Comparison of ENCODE assay signal across 10 cellular contexts in genomic region chr6:47701374-47701773, GRCh38. TPM values are rescaled to one million over a fixed set of nuclear protein-coding genes. Genes with fewer than 3 reads are reported as not detected.
DNase-seq lines count a peak whose midpoint lies in the region; ATAC-seq, FAIRE-seq and TF ChIP-seq lines count a peak whose summit lies in the region.
"Had no signal": no experiment of that assay in that cellular context is flagged by ENCODE, and none has a peak within 500 bp of the region (broad histone marks: within the 10 kb centered on the region; RNA-seq: fewer than 3 reads in every experiment).

No MANE protein-coding gene starts in this region.

- BruUV-seq in PC-9 (replicated peaks; lab: Mats Ljungman, UMichigan), result no TSS peak

- POLR2A ChIA-PET in PC-9 (lab: Charles Lee; ENCODE audit: unreplicated experiment), result interaction anchor here (0.6 to 0.7 kb wide), 3 partner anchors 30 to 396 kb away, joined by 3 to 6 read pairs (median 3); no protein-coding TSS in a partner anchor

- CTCF ChIA-PET in PC-9 (lab: Charles Lee), result no interaction called here

- ATAC-seq in GM19395 (IDR thresholded peaks at IDR 0.05; ENCODE audit: unreplicated experiment) (peak; percentile 96), HG02981 (IDR thresholded peaks at IDR 0.05; ENCODE audit: unreplicated experiment) (peak; percentile 95)

- H3K36me3 ChIP-seq in PC-9 (ENCODE audit: low read depth), result 0 out of 2 replicates have a peak, but pooled peaks cover 8% of the 10 kb centered on the region

- peak overlapping the region; percentile 97 for H3K4me2 ChIP-seq in PC-9

- H4K20me1 ChIP-seq in PC-9 (ENCODE audit: insufficient read depth), result no peaks in the 10 kb centered on the region

- no peak for TF ChIP-seq POLR2A in H54 (IDR thresholded peaks at IDR 0.05; ENCODE audit: low read depth, low read length)

- no peaks in the 10 kb centered on the region for H3K9me3 ChIP-seq in PC-9 (ENCODE audit: insufficient read depth, low read depth)

- TF ChIP-seq CTCF in PC-9 (conservative IDR thresholded peaks at IDR 0.05), result no peak

- peak overlapping the region; percentile 76; the same call in 1 of the 2 replicates for H3K4me3 ChIP-seq in PC-9

- H3K79me2 ChIP-seq in PC-9 (ENCODE audit: low read depth), result peaks cover 43% of the 10 kb centered on the region

- intact Hi-C loops in PC-9 (cut with micrococcal nuclease; ENCODE audit: unreplicated experiment), result loop anchor here (2.0 to 5.0 kb wide), 4 partner anchors 27 to 71 kb away; no protein-coding TSS in a partner anchor

- FAIRE-seq in H54 (lab: Jason Lieb, UNC), result no peak

- no peaks in the 10 kb centered on the region for H3K9me2 ChIP-seq in PC-9 (ENCODE audit: insufficient read depth)

- H3K27me3 ChIP-seq in PC-9 (ENCODE audit: insufficient read depth, low read depth), result no peaks in the 10 kb centered on the region

- DNase-seq in Daoy (ENCODE audit: low read depth) (peak; percentile 72), PC-9 (peak; percentile 31 to 97), iPS-NIHi7 (ENCODE audit: extremely low spot score) (no peak), NCI-H2081 (lab: John Stamatoyannopoulos, UW) (no peak), H54 (ENCODE audit: insufficient read length, low spot score) (no peak)
- no peak for DNase-seq in stimulated activated CD8-positive, alpha-beta memory T cell treated with anti-CD3 and anti-CD28 coated beads, Interleukin-4, amount 100 ng/mL, for 48 hours
- DNase-seq: midbrain; stimulated activated CD4-positive, alpha-beta T cell treated with anti-CD3 and anti-CD28 coated beads, Interleukin-4, amount 100 ng/mL, for 4 hours had no signal

- H3F3A ChIP-seq in PC-9 (ENCODE audit: insufficient read depth, low read depth), result peaks cover 50% of the 10 kb centered on the region

- no peak overlapping the region for H2AFZ ChIP-seq in PC-9

- peak overlapping the region; percentile 100 for H3K27ac ChIP-seq in PC-9

- H3K4me1 ChIP-seq in PC-9 (replicated peaks; ENCODE audit: insufficient read depth), result peaks cover 55% of the 10 kb centered on the region

RNA-seq across cellular contexts. Expression of gene ADGRF4, which starts 3.0 kb away (rescaled TPM):
- total RNA-seq in Daoy (2014; rRNA removed; shearing (Covaris generic)), result 2.7 TPM in 2 replicates
- 4.5 and 5.2 TPM in 2 replicates for total RNA-seq in PC-9 (2021)

Comparison
In these comparisons a context has a peak if more than half of its experiments do, and no peak if none do; other contexts are left out.
1. DNase-seq: peak in Daoy (single experiment) and PC-9 (2 of 2); none in iPS-NIHi7 (single experiment), NCI-H2081 (0 of 2), H54 (single experiment) and stimulated activated CD8-positive, alpha-beta memory T cell treated with anti-CD3 and anti-CD28 coated beads, Interleukin-4, amount 100 ng/mL, for 48 hours (single experiment).